Comparison of ENCODE assay signal across 8 cellular contexts in the genomic region with DNA sequence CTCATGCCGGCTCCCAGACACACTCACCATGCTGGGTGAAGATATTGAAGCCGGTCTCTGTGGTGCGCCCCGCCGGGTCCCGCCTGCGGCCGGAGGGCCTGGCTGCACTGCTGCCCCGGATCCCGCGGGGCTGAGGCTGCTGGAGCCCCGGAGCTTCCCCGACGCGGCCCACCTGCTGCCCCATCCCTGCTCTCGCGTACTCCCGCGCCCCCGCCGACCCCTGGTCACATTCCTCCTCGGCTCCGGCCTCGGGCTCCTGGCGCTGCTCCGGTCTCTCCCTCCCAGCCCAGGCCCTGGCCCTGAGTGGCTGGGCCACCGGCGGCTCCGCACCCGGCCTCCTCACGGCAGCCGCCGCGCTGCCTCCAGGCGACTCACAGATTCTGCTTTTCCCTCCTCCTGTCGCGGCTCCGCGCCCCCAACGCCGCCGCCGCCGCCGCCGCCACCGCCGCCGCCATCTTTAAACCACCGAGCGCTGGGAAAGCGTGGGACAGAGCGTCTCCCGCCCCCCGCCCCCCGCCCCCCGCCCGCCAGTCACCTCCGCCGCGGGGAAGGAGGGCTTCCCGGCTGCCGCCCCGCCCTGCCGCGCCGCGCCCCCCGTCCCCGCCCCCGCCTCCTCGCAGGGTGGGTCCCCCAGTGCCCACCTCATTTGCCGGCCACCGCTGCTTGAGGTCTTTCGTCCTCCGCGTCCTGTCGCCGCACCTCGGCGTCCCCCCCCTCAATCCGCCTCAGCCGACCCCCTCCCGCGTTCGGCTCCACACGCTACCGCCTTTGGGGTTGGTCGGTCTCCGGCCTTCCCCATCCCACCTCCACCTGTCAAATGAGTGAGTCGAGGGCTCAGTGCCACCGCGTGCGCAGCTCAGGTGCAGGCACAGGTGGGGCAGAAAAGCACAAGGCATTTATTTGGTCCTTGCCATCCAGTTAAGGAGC.
DNase-seq lines count a peak whose midpoint lies in the region; TF ChIP-seq lines count a peak whose summit lies in the region.

Gene ABL2, minus strand, starts transcription at position 464 of the 927 bp plus-strand sequence. Its CDS starts 280 bp downstream, at position 184.

- peak within 1 kb of the TSS; percentile 46 for H3K27ac ChIP-seq in layer of hippocampus (ENCODE audit: low read depth, low read length)

- no peak for DNase-seq in GM12864 (ENCODE audit: low read depth)
- no peak for DNase-seq in HFF-Myc (ENCODE audit: extremely low read depth, low read depth)
- DNase-seq in NCI-H146 treated with DMSO at 0.1 percent for 48 hours (lab: John Stamatoyannopoulos, UW; ENCODE audit: unreplicated experiment): peak; percentile 38
- peak; percentile 15 to 25 (median 18) for DNase-seq in activated CD4-positive, CD25-positive, alpha-beta regulatory T cell (lab: John Stamatoyannopoulos, UW)
- DNase-seq in central memory CD4-positive, alpha-beta T cell: peak; percentile 49
- DNase-seq in stimulated activated CD4-positive, alpha-beta T cell treated with anti-CD3 and anti-CD28 coated beads, Interleukin-2, amount 100 ng/mL, for 24 hours: peak; percentile 61 to 62
- DNase-seq in cerebellar nuclear complex (lab: John Stamatoyannopoulos, UW): no peak

- TF ChIP-seq CTCF in GM12864 (IDR thresholded peaks at IDR 0.05; ENCODE audit: low read depth, low read length, missing control alignments) (no peak), HFF-Myc (IDR thresholded peaks at IDR 0.05; ENCODE audit: low read depth, low read length, missing control alignments) (no peak)

- H3K27me3 ChIP-seq in layer of hippocampus (ENCODE audit: control insufficient read depth, insufficient read depth, low read length): no peaks in the 10 kb centered on the region

- peak within 1 kb of the TSS; percentile 92 for H3K4me3 ChIP-seq in GM12864 (ENCODE audit: low read depth, low read length)
- H3K4me3 ChIP-seq in HFF-Myc (replicated peaks; ENCODE audit: low read depth, low read length): peak within 1 kb of the TSS; percentile 72

Comparison
In these comparisons a context has a peak if more than half of its experiments do, and no peak if none do; other contexts are left out.
1. DNase-seq: peak in NCI-H146 treated with DMSO at 0.1 percent for 48 hours (single experiment), activated CD4-positive, CD25-positive, alpha-beta regulatory T cell (4 of 4), central memory CD4-positive, alpha-beta T cell (single experiment) and stimulated activated CD4-positive, alpha-beta T cell treated with anti-CD3 and anti-CD28 coated beads, Interleukin-2, amount 100 ng/mL, for 24 hours (2 of 2); none in GM12864 (single experiment), HFF-Myc (single experiment) and cerebellar nuclear complex (0 of 2).